28 cellular contexts compared by ENCODE assay signal in genomic region chr17:74172700-74173099, GRCh38.
"Had no signal": no experiment of that assay in that cellular context is flagged by ENCODE, and none has a peak within 500 bp of the region (broad histone marks: within the 10 kb centered on the region; RNA-seq: fewer than 3 reads in every experiment).

No MANE protein-coding gene starts in this region.

- ATAC-seq: esophagus mucosa; gastrocnemius medialis; heart left ventricle; left cardiac atrium; naive thymus-derived CD8-positive, alpha-beta T cell; psoas muscle; right cardiac atrium; stimulated activated effector memory CD8-positive, alpha-beta T cell treated with anti-CD3 and anti-CD28 coated beads, Interleukin-12 subunit alpha, Interleukin-12 subunit beta, amount 100 ng/mL, for 72 hours; stimulated activated naive CD8-positive, alpha-beta T cell treated with anti-CD3 and anti-CD28 coated beads, Interleukin-15, Interleukin-2, amounts not matched to agents 100 U/mL and 50 U/mL, for 24 hours had no signal

- H3K27ac Mint-ChIP-seq: dendritic cell treated with granulocyte-macrophage colony-stimulating factor and Interleukin-4, amounts not matched to agents 40 ng/mL and 50 ng/mL, for 4 days; endodermal cell; naive thymus-derived CD8-positive, alpha-beta T cell; nephron progenitor cell; stimulated activated effector memory CD8-positive, alpha-beta T cell treated with anti-CD3 and anti-CD28 coated beads, Interleukin-12 subunit alpha, Interleukin-12 subunit beta, amount 100 ng/mL, for 72 hours; type B pancreatic cell had no signal

- DNase-seq: colonic mucosa; effector CD8-positive, alpha-beta T cell; endodermal cell; foreskin fibroblast; gastrocnemius medialis; heart left ventricle; left cardiac atrium; left ventricle myocardium inferior; mammary epithelial cell; mesendoderm; midbrain; naive thymus-derived CD8-positive, alpha-beta T cell; nephron progenitor cell; nucleus accumbens; ovary; psoas muscle; right cardiac atrium; sigmoid colon; stimulated activated CD4-positive, alpha-beta T cell treated with anti-CD3 and anti-CD28 coated beads, Interleukin-2, amount 100 ng/mL, for 24 hours; stimulated activated CD4-positive, alpha-beta T cell treated with anti-CD3 and anti-CD28 coated beads, Interleukin-4, amount 100 ng/mL, for 24 hours; stimulated activated naive CD8-positive, alpha-beta T cell treated with anti-CD3 and anti-CD28 coated beads, Interleukin-15, Interleukin-2, amounts not matched to agents 100 U/mL and 50 U/mL, for 24 hours; substantia nigra; testis; tibial artery had no signal

- H3K4me3 Mint-ChIP-seq: dendritic cell treated with granulocyte-macrophage colony-stimulating factor and Interleukin-4, amounts not matched to agents 40 ng/mL and 50 ng/mL, for 4 days; endodermal cell; naive thymus-derived CD8-positive, alpha-beta T cell; nephron progenitor cell; stimulated activated effector memory CD8-positive, alpha-beta T cell treated with anti-CD3 and anti-CD28 coated beads, Interleukin-12 subunit alpha, Interleukin-12 subunit beta, amount 100 ng/mL, for 72 hours; type B pancreatic cell had no signal

- H3K4me1 Mint-ChIP-seq: stimulated activated effector memory CD8-positive, alpha-beta T cell treated with anti-CD3 and anti-CD28 coated beads, Interleukin-12 subunit alpha, Interleukin-12 subunit beta, amount 100 ng/mL, for 72 hours had no signal

- H3K36me3 Mint-ChIP-seq: naive thymus-derived CD8-positive, alpha-beta T cell; stimulated activated effector memory CD8-positive, alpha-beta T cell treated with anti-CD3 and anti-CD28 coated beads, Interleukin-12 subunit alpha, Interleukin-12 subunit beta, amount 100 ng/mL, for 72 hours; type B pancreatic cell had no signal

- H3K9me3 Mint-ChIP-seq: dendritic cell treated with granulocyte-macrophage colony-stimulating factor and Interleukin-4, amounts not matched to agents 40 ng/mL and 50 ng/mL, for 4 days; endodermal cell; stimulated activated effector memory CD8-positive, alpha-beta T cell treated with anti-CD3 and anti-CD28 coated beads, Interleukin-12 subunit alpha, Interleukin-12 subunit beta, amount 100 ng/mL, for 72 hours; type B pancreatic cell had no signal
